ENCODE assay signal across 11 cellular contexts in genomic region chr13:79937311-79938243, GRCh38.
DNase-seq lines count a peak whose midpoint lies in the region; ATAC-seq and TF ChIP-seq lines count a peak whose summit lies in the region.
"Had no signal": no experiment of that assay in that cellular context is flagged by ENCODE, and none has a peak within 500 bp of the region (broad histone marks: within the 10 kb centered on the region; RNA-seq: fewer than 3 reads in every experiment).

No MANE protein-coding gene starts in this region.

- no peak overlapping the region for H3K56ac ChIP-seq in mesendoderm (ENCODE audit: low read length)

- no peak overlapping the region for H4K5ac ChIP-seq in mesendoderm (ENCODE audit: low read length)

- no peak overlapping the region for H3K4me2 ChIP-seq in mesendoderm (ENCODE audit: low read length)
- no peak overlapping the region for H3K4me2 ChIP-seq in OCI-LY7 (ENCODE audit: low read length)

- CTCF ChIA-PET in RWPE1 (lab: Yijun Ruan, JAX) (no interaction called here), OCI-LY7 (lab: Charles Lee; ENCODE audit: unreplicated experiment) (no interaction called here)

- no peaks in the 10 kb centered on the region for H3K9me2 ChIP-seq in OCI-LY7 (ENCODE audit: insufficient read depth, low read length)

- no peaks in the 10 kb centered on the region for H4K20me1 ChIP-seq in OCI-LY7 (ENCODE audit: insufficient read depth, low read length)

- intact Hi-C loops in OCI-LY7 (cut with micrococcal nuclease; ENCODE audit: unreplicated experiment): no loop called here

- no peaks in the 10 kb centered on the region for H3K9me3 ChIP-seq in OCI-LY7 (ENCODE audit: low read length)
- H3K9me3 ChIP-seq: gastrocnemius medialis, testis had no signal

- H3K4ac ChIP-seq in mesendoderm (ENCODE audit: low read depth, low read length): peak overlapping the region; percentile 48

- POLR2A ChIA-PET in RWPE1 (lab: Yijun Ruan, JAX; ENCODE audit: low non-redundant PET): no interaction called here
- POLR2A ChIA-PET in OCI-LY7 (lab: Charles Lee): interaction anchor here (0.6 to 1.1 kb wide), 2 partner anchors 17 to 25 kb away, joined by 3 to 5 read pairs; no protein-coding TSS in a partner anchor

- no peak for ATAC-seq in GM21381 (IDR thresholded peaks at IDR 0.05; ENCODE audit: unreplicated experiment)

- H3K18ac ChIP-seq in mesendoderm (ENCODE audit: low read length): no peak overlapping the region

- H3K23ac ChIP-seq in mesendoderm (ENCODE audit: low read length): no peak overlapping the region

- H3K4me1 ChIP-seq in mesendoderm (ENCODE audit: control insufficient read depth, low read depth, low read length): peaks cover 2% of the 10 kb centered on the region
- no peaks in the 10 kb centered on the region for H3K4me1 ChIP-seq in OCI-LY7 (ENCODE audit: insufficient read depth, low read length, poor library complexity, severe bottlenecking)

- no TSS peak for BruUV-seq in OCI-LY7 (replicated peaks; lab: Mats Ljungman, UMichigan)

- H4K8ac ChIP-seq in mesendoderm (ENCODE audit: low read depth, low read length): no peak overlapping the region

- no peak for TF ChIP-seq CTCF in RWPE1 (conservative IDR thresholded peaks at IDR 0.05; ENCODE audit: low read depth)
- TF ChIP-seq CTCF in OCI-LY7 (conservative IDR thresholded peaks at IDR 0.05; ENCODE audit: low read length): no peak

- H2BK15ac ChIP-seq in mesendoderm (replicated peaks; ENCODE audit: low read depth): no peak overlapping the region

- H3K36me3 ChIP-seq in mesendoderm (ENCODE audit: control insufficient read depth, insufficient read depth, low read length) (no peaks in the 10 kb centered on the region), OCI-LY7 (ENCODE audit: insufficient read depth, low read length) (no peaks in the 10 kb centered on the region)
- H3K36me3 ChIP-seq: gastrocnemius medialis had no signal

- WGBS in mesendoderm (ENCODE audit: extremely low coverage, insufficient coverage, low lambda C conversion rate): no CpG with 5 or more reads among the region's 9 CpGs

- no peak overlapping the region for H2AK5ac ChIP-seq in mesendoderm (ENCODE audit: low read length)

- no peaks in the 10 kb centered on the region for H3K79me1 ChIP-seq in mesendoderm (ENCODE audit: low read length)

- H3K9ac ChIP-seq in mesendoderm (ENCODE audit: low read length): no peak overlapping the region

- no peak overlapping the region for H2BK5ac ChIP-seq in mesendoderm (ENCODE audit: low read length)

- no peaks in the 10 kb centered on the region for H3K27me3 ChIP-seq in mesendoderm (ENCODE audit: insufficient read depth, low read length, poor library complexity)
- H3K27me3 ChIP-seq: gastrocnemius medialis, testis had no signal

- no peak for DNase-seq in RWPE1 (ENCODE audit: low spot score)
- DNase-seq in dermis blood vessel endothelial cell: peak; percentile 42
- no peak for DNase-seq in mesendoderm
- no peak for DNase-seq in OCI-LY7 (ENCODE audit: low spot score)
- DNase-seq in mucosa of gallbladder (ENCODE audit: low spot score): no peak
- DNase-seq: DMS53, gastrocnemius medialis, NCI-H187 treated with DMSO at 0.1 percent for 48 hours, testis had no signal

- H2BK120ac ChIP-seq in mesendoderm (ENCODE audit: low read depth, low read length): no peak overlapping the region

- H3K27ac ChIP-seq in RWPE1 (peak overlapping the region; percentile 48; the same call in 1 of the 2 replicates), mesendoderm (ENCODE audit: low read depth, low read length) (no peak overlapping the region), temporal lobe (ENCODE audit: low read depth, low read length) (peak overlapping the region; percentile 88), OCI-LY7 (ENCODE audit: low read depth, low read length, poor library complexity, severe bottlenecking) (no peak overlapping the region)

- H3K4me3 ChIP-seq in mesendoderm (ENCODE audit: low read length) (no peak overlapping the region), OCI-LY7 (ENCODE audit: low read depth, low read length, poor library complexity, severe bottlenecking) (no peak overlapping the region)
- H3K4me3 ChIP-seq: gastrocnemius medialis had no signal

- no peak overlapping the region for H2AFZ ChIP-seq in OCI-LY7 (ENCODE audit: low read length)

- H3K79me2 ChIP-seq in mesendoderm (ENCODE audit: control insufficient read depth, insufficient read depth, low read length): no peaks in the 10 kb centered on the region
- no peaks in the 10 kb centered on the region for H3K79me2 ChIP-seq in OCI-LY7 (ENCODE audit: insufficient read depth, low read depth, low read length)

Comparison
In these comparisons a context has a peak if more than half of its experiments do, and no peak if none do; other contexts are left out.
1. H3K27ac ChIP-seq: peak in RWPE1 (single experiment) and temporal lobe (single experiment); none in mesendoderm (single experiment) and OCI-LY7 (single experiment).